In genomic region chr17:3505008-3505407, GRCh38 we compare ENCODE assay signal across 24 cellular contexts. TPM values are rescaled to one million over a fixed set of nuclear protein-coding genes. Genes with fewer than 3 reads are reported as not detected.
"Had no signal": no experiment of that assay in that cellular context is flagged by ENCODE, and none has a peak within 500 bp of the region (broad histone marks: within the 10 kb centered on the region; RNA-seq: fewer than 3 reads in every experiment).

No MANE protein-coding gene starts in this region.

- H3K27me3 ChIP-seq: SJSA1 had no signal

- FAIRE-seq: RCC 7860 had no signal

- H3K4me3 ChIP-seq: SJSA1, SK-N-MC had no signal

- H3K9me3 ChIP-seq: SJSA1 had no signal

- H3K27ac ChIP-seq: SJSA1, SK-N-MC had no signal

- DNase-seq: KBM-7, MV-4-11, NCI-H1048, NCI-H1105, NCI-H1417, NCI-H1436 treated with DMSO at 0.1 percent for 48 hours, NCI-H1694, NCI-H187 treated with DMSO at 0.1 percent for 48 hours, NCI-H2029 treated with DMSO at 0.1 percent for 48 hours, NCI-H2171 treated with DMSO at 0.1 percent for 48 hours, NCI-H345, NCI-H446 treated with DMSO at 0.1 percent for 48 hours, NCI-H510A treated with DMSO at 0.1 percent for 48 hours, NCI-H526, NCI-H82, Right ventricle myocardium superior, RPMI8226, SIG-M5 had no signal

- H3K36me3 ChIP-seq: SJSA1 had no signal

- H3K4me1 ChIP-seq: SJSA1 had no signal

RNA-seq across cellular contexts. Expression of gene ASPA, which starts 29.2 kb away (rescaled TPM):
- total RNA-seq: HT-29 had no signal

RNA-seq across cellular contexts. Expression of gene SPATA22, which starts 33.4 kb away (rescaled TPM):
- total RNA-seq: HT-29, LHCN-M2, MCF 10A, SJSA1 had no signal

RNA-seq across cellular contexts. Expression of gene TRPV3, which starts 52.6 kb away (rescaled TPM):
- total RNA-seq: SJSA1 had no signal
